24 cellular contexts compared by ENCODE assay signal in genomic region chr11:1927151-1928037, GRCh38. TPM values are rescaled to one million over a fixed set of nuclear protein-coding genes. Genes with fewer than 3 reads are reported as not detected.
DNase-seq lines count a peak whose midpoint lies in the region; ATAC-seq and TF ChIP-seq lines count a peak whose summit lies in the region.
"Had no signal": no experiment of that assay in that cellular context is flagged by ENCODE, and none has a peak within 500 bp of the region (broad histone marks: within the 10 kb centered on the region; RNA-seq: fewer than 3 reads in every experiment).

No MANE protein-coding gene starts in this region.

- no peak overlapping the region for H3K4me3 Mint-ChIP-seq in MCF 10A (ENCODE audit: unreplicated experiment)
- H3K4me3 Mint-ChIP-seq: CD4-positive, alpha-beta T cell; dendritic cell treated with granulocyte-macrophage colony-stimulating factor and Interleukin-4, amounts not matched to agents 40 ng/mL and 50 ng/mL, for 4 days; naive thymus-derived CD4-positive, alpha-beta T cell; WTC11 had no signal

- WGBS in mammary epithelial cell (ENCODE audit: low coverage, missing lambda C conversion rate), result 32% methylated on average over 9 of the region's 37 CpGs

- DNase-seq in mammary epithelial cell, result no peak
- no peak for DNase-seq in MCF 10A (ENCODE audit: unreplicated experiment)
- DNase-seq in left cardiac atrium, result no peak
- peak; percentile 82 for DNase-seq in osteoblast (ENCODE audit: insufficient read length, low spot score, missing footprints)
- no peak for DNase-seq in vagina (ENCODE audit: extremely low spot score in 2 of 2)
- DNase-seq in DMS153 (lab: John Stamatoyannopoulos, UW), result no peak
- DNase-seq in NCI-H82 (lab: John Stamatoyannopoulos, UW), result no peak
- DNase-seq in DMS 273 treated with DMSO at 0.1 percent for 48 hours (lab: John Stamatoyannopoulos, UW), result no peak
- DNase-seq: activated effector memory CD4-positive, alpha-beta T cell treated with anti-CD3 and anti-CD28 coated beads, Interleukin-2, amount 50 U/mL, for 16 hours; CD4-positive, alpha-beta T cell; esophagus squamous epithelium; naive thymus-derived CD4-positive, alpha-beta T cell; NCI-H1048; NCI-H2171; NCI-H774; T-helper 1 cell; transverse colon had no signal

- H3K36me3 ChIP-seq in mammary epithelial cell (ENCODE audit: insufficient read depth, low read length) (no peaks in the 10 kb centered on the region), osteoblast (ENCODE audit: insufficient read depth, low read length) (no peaks in the 10 kb centered on the region), vagina (no peaks in the 10 kb centered on the region)
- H3K36me3 ChIP-seq: esophagus squamous epithelium, Peyer's patch, transverse colon had no signal

- no peaks in the 10 kb centered on the region for H3K9me3 Mint-ChIP-seq in MCF 10A (ENCODE audit: unreplicated experiment)
- H3K9me3 Mint-ChIP-seq: CD4-positive, alpha-beta T cell; dendritic cell treated with granulocyte-macrophage colony-stimulating factor and Interleukin-4, amounts not matched to agents 40 ng/mL and 50 ng/mL, for 4 days; naive thymus-derived CD4-positive, alpha-beta T cell; WTC11 had no signal

- no peaks in the 10 kb centered on the region for H3K36me3 Mint-ChIP-seq in MCF 10A (ENCODE audit: insufficient read depth, unreplicated experiment)
- H3K36me3 Mint-ChIP-seq: naive thymus-derived CD4-positive, alpha-beta T cell; WTC11 had no signal

- H3K4me2 ChIP-seq in mammary epithelial cell (ENCODE audit: insufficient read depth, low read depth, low read length) (peak overlapping the region; percentile 42), osteoblast (ENCODE audit: insufficient read depth, low read length) (no peak overlapping the region)

- TF ChIP-seq CTCF in mammary epithelial cell (conservative IDR thresholded peaks at IDR 0.05 in 1 of 2, IDR thresholded peaks at IDR 0.05 in 1 of 2; ENCODE audit: extremely low read depth in 1 of 2, insufficient read depth in 1 of 2, low read depth in 1 of 2, low read length in 2 of 2) (no peak), MCF 10A (IDR thresholded peaks at IDR 0.05; ENCODE audit: unreplicated experiment) (no peak), osteoblast (IDR thresholded peaks at IDR 0.05; ENCODE audit: extremely low read depth, low read depth, low read length) (no peak), vagina (IDR thresholded peaks at IDR 0.05) (no peak)

- H3K4me3 ChIP-seq in mammary epithelial cell (replicated peaks in 1 of 3; ENCODE audit: insufficient read depth in 1 of 3, low read depth in 2 of 3, low read length in 3 of 3) (no peak overlapping the region), osteoblast (ENCODE audit: insufficient read depth, low read length) (no peak overlapping the region), vagina (no peak overlapping the region)
- H3K4me3 ChIP-seq: esophagus squamous epithelium, Peyer's patch, transverse colon had no signal

- in situ Hi-C loops in mammary epithelial cell (cut with MboI; ENCODE audit: low sequenced_read_pairs in 2 of 2), result no loop called here

- H4K20me1 ChIP-seq in mammary epithelial cell (ENCODE audit: insufficient read depth, low read length) (no peaks in the 10 kb centered on the region), osteoblast (ENCODE audit: insufficient read depth, low read length) (no peaks in the 10 kb centered on the region)

- BruUV-seq in mammary epithelial cell (replicated peaks; lab: Mats Ljungman, UMichigan) (no TSS peak), MCF 10A (replicated peaks; lab: Mats Ljungman, UMichigan) (no TSS peak)

- H3K27ac ChIP-seq in mammary epithelial cell (ENCODE audit: insufficient read depth, low read depth, low read length), result no peak overlapping the region
- no peak overlapping the region for H3K27ac ChIP-seq in osteoblast (ENCODE audit: low read depth, low read length)
- peak overlapping the region; percentile 68 for H3K27ac ChIP-seq in vagina
- H3K27ac ChIP-seq: Peyer's patch, transverse colon had no signal

- H3K9ac ChIP-seq in mammary epithelial cell (ENCODE audit: insufficient read depth, low read length), result no peak overlapping the region

- H3K27me3 Mint-ChIP-seq in MCF 10A (ENCODE audit: insufficient read depth, unreplicated experiment), result peaks cover 21% of the 10 kb centered on the region

- H3K9me3 ChIP-seq in mammary epithelial cell (replicated peaks; ENCODE audit: insufficient read depth, low read length) (no peaks in the 10 kb centered on the region), osteoblast (ENCODE audit: low read depth, low read length) (no peaks in the 10 kb centered on the region), vagina (no peaks in the 10 kb centered on the region)
- H3K9me3 ChIP-seq: esophagus squamous epithelium, Peyer's patch, transverse colon had no signal

- CTCF ChIA-PET in mammary epithelial cell (lab: Charles Lee; ENCODE audit: low non-redundant PET) (no interaction called here), MCF 10A (lab: Yijun Ruan, JAX) (no interaction called here)

- dilution Hi-C loops in mammary epithelial cell (cut with HindIII; ENCODE audit: low sequenced_read_pairs), result no loop called here

- H3K4me1 Mint-ChIP-seq in MCF 10A (ENCODE audit: insufficient read depth, unreplicated experiment), result peaks cover 5% of the 10 kb centered on the region
- H3K4me1 Mint-ChIP-seq: WTC11 had no signal

- intact Hi-C loops in mammary epithelial cell (cut with micrococcal nuclease), result no loop called here
- intact Hi-C loops in MCF 10A (cut with micrococcal nuclease), result no loop called here
- intact Hi-C loops in left cardiac atrium (cut with DNase I), result no loop called here
- intact Hi-C loops in vagina (cut with DNase I), result no loop called here

- no peaks in the 10 kb centered on the region for H3K79me2 ChIP-seq in mammary epithelial cell (ENCODE audit: insufficient read depth, low read length)
- H3K79me2 ChIP-seq in osteoblast (ENCODE audit: insufficient read depth, low read length), result no peaks in the 10 kb centered on the region

- H2AFZ ChIP-seq in mammary epithelial cell (ENCODE audit: low read depth, low read length) (peak overlapping the region; percentile 27), osteoblast (ENCODE audit: low read length) (no peak overlapping the region)

- H3K4me1 ChIP-seq in mammary epithelial cell (ENCODE audit: insufficient read depth, low read length) (peaks cover 9% of the 10 kb centered on the region), osteoblast (ENCODE audit: insufficient read depth, low read length) (peaks cover 7% of the 10 kb centered on the region), vagina (peaks cover 56% of the 10 kb centered on the region)
- H3K4me1 ChIP-seq: Peyer's patch, transverse colon had no signal

- TF ChIP-seq POLR2A in vagina (IDR thresholded peaks at IDR 0.05), result no peak

- POLR2A ChIA-PET in MCF 10A (lab: Yijun Ruan, JAX), result no interaction called here

- no peak overlapping the region for H3K27ac Mint-ChIP-seq in MCF 10A (ENCODE audit: low read depth, unreplicated experiment)
- H3K27ac Mint-ChIP-seq: CD4-positive, alpha-beta T cell; WTC11 had no signal

- H3K27me3 ChIP-seq in mammary epithelial cell (ENCODE audit: insufficient read depth, low read length) (no peaks in the 10 kb centered on the region), osteoblast (ENCODE audit: insufficient read depth, low read length) (no peaks in the 10 kb centered on the region), vagina (no peaks in the 10 kb centered on the region)
- H3K27me3 ChIP-seq: Peyer's patch, transverse colon had no signal

- peak; percentile 23 to 25 for ATAC-seq in left cardiac atrium
- ATAC-seq: left lobe of liver, WTC11 had no signal

RNA-seq across cellular contexts. Expression of gene TNNT3, which starts 7.9 kb away (rescaled TPM):
- total RNA-seq in mammary epithelial cell (not detected), MCF 10A (2022) (not detected in 2 replicates), left cardiac atrium (10 to 100 TPM; 11.7 to 28.5 TPM), osteoblast (not detected in 2 replicates), vagina (20.4 TPM)
- polyA plus RNA-seq in mammary epithelial cell, result not detected
- polyA minus RNA-seq in mammary epithelial cell, result not detected
- total RNA-seq: A673, Daoy, left lobe of liver, renal cortical epithelial cell, WTC11 had no signal

RNA-seq across cellular contexts. Expression of gene MRPL23, which starts 19.7 kb away (rescaled TPM):
- 10 to 100 TPM; 40.8 to 47.3 TPM for total RNA-seq in mammary epithelial cell
- 87.0 TPM for polyA plus RNA-seq in mammary epithelial cell
- 63.9 TPM for polyA minus RNA-seq in mammary epithelial cell
- total RNA-seq in MCF 10A (2022), result 89.2 and 98.0 TPM in 2 replicates
- 10 to 100 TPM; 42.8 to 77.1 TPM for total RNA-seq in left cardiac atrium
- 84.9 and 94.5 TPM in 2 replicates for total RNA-seq in osteoblast
- total RNA-seq in vagina, result 148 TPM

RNA-seq across cellular contexts. Expression of gene PRR33, which starts 35.7 kb away (rescaled TPM):
- total RNA-seq in mammary epithelial cell (not detected), MCF 10A (2022) (not detected in 2 replicates), left cardiac atrium (under 1 TPM; 0.10 to 0.50 TPM), osteoblast (not detected in 2 replicates), vagina (not detected)
- polyA plus RNA-seq in mammary epithelial cell, result not detected
- not detected for polyA minus RNA-seq in mammary epithelial cell
- total RNA-seq: A673; CD4-positive, alpha-beta T cell; Daoy; esophagus squamous epithelium; left lobe of liver; Peyer's patch; renal cortical epithelial cell; transverse colon; WTC11 had no signal

Comparison
In these comparisons a context has a peak if more than half of its experiments do, and no peak if none do; other contexts are left out.
1. RNA of gene TNNT3, which starts 7.9 kb away (total RNA-seq): 11.7 to 28.5 TPM in left cardiac atrium and 20.4 TPM in vagina (single experiment); not detected in mammary epithelial cell, not detected in MCF 10A and not detected in osteoblast; every median in the first group is over 4 times any median in the second.